ENCODE assay signal across 9 cellular contexts in the genomic region with DNA sequence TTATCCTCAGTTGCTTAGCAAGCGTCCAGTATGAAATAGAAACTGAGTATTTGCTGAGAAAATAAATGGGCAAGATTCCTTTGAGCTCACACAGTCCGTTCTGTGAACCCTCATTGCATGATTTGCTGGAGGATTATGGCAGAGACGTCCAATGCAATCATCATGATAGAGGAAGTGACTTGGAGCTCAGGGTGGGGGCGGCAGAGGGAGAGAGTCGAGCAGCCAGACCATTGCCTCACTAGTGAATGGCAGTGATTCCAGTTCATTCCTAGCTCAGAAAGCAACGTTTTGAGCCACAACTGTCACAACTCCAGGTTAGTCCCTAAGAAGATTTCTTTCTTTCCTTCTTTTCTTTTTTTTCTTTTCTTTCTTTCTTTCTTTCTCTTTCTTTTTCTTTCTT. TPM values are rescaled to one million over a fixed set of nuclear protein-coding genes. Genes with fewer than 3 reads are reported as not detected.
DNase-seq lines count a peak whose midpoint lies in the region; ATAC-seq, FAIRE-seq and TF ChIP-seq lines count a peak whose summit lies in the region.
"Had no signal": no experiment of that assay in that cellular context is flagged by ENCODE, and none has a peak within 500 bp of the region (broad histone marks: within the 10 kb centered on the region; RNA-seq: fewer than 3 reads in every experiment).

No MANE protein-coding gene starts in this region.

- no peaks in the 10 kb centered on the region for H3K4me1 ChIP-seq in A549
- H3K4me1 ChIP-seq in small intestine (ENCODE audit: control insufficient read depth in 2 of 2, insufficient read depth in 1 of 2, low read depth in 1 of 2, low read length in 1 of 2): peaks cover 0 to 1% of the 10 kb centered on the region in 2 donors
- no peaks in the 10 kb centered on the region for H3K4me1 ChIP-seq in SJCRH30

- no peaks in the 10 kb centered on the region for H3K36me3 Mint-ChIP-seq in activated CD4-positive, alpha-beta memory T cell treated with anti-CD3 and anti-CD28 coated beads for 36 hours
- no peaks in the 10 kb centered on the region for H3K36me3 Mint-ChIP-seq in progenitor cell of endocrine pancreas (ENCODE audit: insufficient read depth)

- no peaks in the 10 kb centered on the region for H3K9me3 ChIP-seq in A549
- no peaks in the 10 kb centered on the region for H3K9me3 ChIP-seq in small intestine (ENCODE audit: control insufficient read depth, low read depth)
- peaks cover 5% of the 10 kb centered on the region; the same call in 1 of the 2 replicates for H3K9me3 ChIP-seq in SJCRH30 (replicated peaks)

- intact Hi-C loops in activated CD4-positive, alpha-beta memory T cell treated with anti-CD3 and anti-CD28 coated beads for 36 hours (cut with micrococcal nuclease): no loop called here
- intact Hi-C loops in Right ventricle myocardium superior (cut with DNase I): no loop called here

- TF ChIP-seq POLR2A in A549 (IDR thresholded peaks at IDR 0.05; ENCODE audit: low read length): no peak

- peaks cover 51% of the 10 kb centered on the region for H3K4me1 Mint-ChIP-seq in activated CD4-positive, alpha-beta memory T cell treated with anti-CD3 and anti-CD28 coated beads for 36 hours (ENCODE audit: low read depth)
- H3K4me1 Mint-ChIP-seq in progenitor cell of endocrine pancreas (ENCODE audit: low read depth): peaks cover 3% of the 10 kb centered on the region
- H3K4me1 Mint-ChIP-seq: nephron had no signal

- peak; percentile 55 to 59; a peak in 5 of 6 replicates for ATAC-seq in A549
- peak; percentile 70 for ATAC-seq in Right ventricle myocardium superior (ENCODE audit: poor library complexity)
- no peak for ATAC-seq in HG03571 (IDR thresholded peaks at IDR 0.05; ENCODE audit: unreplicated experiment)

- TF ChIP-seq RAD21 in A549 (conservative IDR thresholded peaks at IDR 0.05 in 1 of 2, IDR thresholded peaks at IDR 0.05 in 1 of 2): no peak

- POLR2A ChIA-PET in A549 (lab: Yijun Ruan, JAX): no interaction called here
- POLR2A ChIA-PET in activated CD4-positive, alpha-beta memory T cell treated with anti-CD3 and anti-CD28 coated beads for 36 hours (lab: Charles Lee): interaction anchor here (0.7 kb wide), 1 partner anchor 55 kb away, joined by 4 read pairs; no protein-coding TSS in a partner anchor

- H3K4me3 Mint-ChIP-seq in activated CD4-positive, alpha-beta memory T cell treated with anti-CD3 and anti-CD28 coated beads for 36 hours: peak overlapping the region; percentile 10
- H3K4me3 Mint-ChIP-seq in progenitor cell of endocrine pancreas (ENCODE audit: low read depth): no peak overlapping the region
- H3K4me3 Mint-ChIP-seq: nephron had no signal

- no peaks in the 10 kb centered on the region for H3K36me3 ChIP-seq in small intestine (ENCODE audit: control insufficient read depth in 2 of 2, insufficient read depth in 2 of 2, low read length in 2 of 2)
- H3K36me3 ChIP-seq in SJCRH30: no peaks in the 10 kb centered on the region

- CTCF ChIA-PET in A549 (lab: Yijun Ruan, JAX): no interaction called here
- CTCF ChIA-PET in activated CD4-positive, alpha-beta memory T cell treated with anti-CD3 and anti-CD28 coated beads for 36 hours (lab: Charles Lee): interaction anchor here (0.7 to 1.5 kb wide), 5 partner anchors 20 to 201 kb away, joined by 4 to 6 read pairs (median 4); no protein-coding TSS in a partner anchor

- no peaks in the 10 kb centered on the region for H3K27me3 ChIP-seq in small intestine (ENCODE audit: control insufficient read depth in 2 of 2, insufficient read depth in 2 of 2, low read length in 2 of 2)
- peaks cover 4% of the 10 kb centered on the region; the same call in 1 of the 2 replicates for H3K27me3 ChIP-seq in SJCRH30

- TF ChIP-seq CTCF in A549 (IDR thresholded peaks at IDR 0.05) (no peak), progenitor cell of endocrine pancreas (IDR thresholded peaks at IDR 0.05; ENCODE audit: unreplicated experiment) (no peak)

- no peak overlapping the region for H3K4me3 ChIP-seq in A549
- H3K4me3 ChIP-seq in small intestine (ENCODE audit: low read depth in 1 of 2, low read length in 2 of 2): no peak overlapping the region
- H3K4me3 ChIP-seq in SJCRH30: no peak overlapping the region

- H3K27ac ChIP-seq in A549 (no peak overlapping the region), small intestine (ENCODE audit: low read depth in 1 of 2, low read length in 1 of 2) (no peak overlapping the region), SJCRH30 (no peak overlapping the region)

- DNase-seq in A549 (ENCODE audit: low read depth in 1 of 2, low spot score in 1 of 2): peak in 1 of 2 experiments; percentile 11
- DNase-seq in HT1080 (ENCODE audit: low read depth): peak; percentile 36
- peak; percentile 58 for DNase-seq in activated CD4-positive, alpha-beta memory T cell treated with anti-CD3 and anti-CD28 coated beads for 36 hours
- DNase-seq in Right ventricle myocardium superior: peak; percentile 69
- peak; percentile 21 for DNase-seq in small intestine
- no peak for DNase-seq in SJCRH30
- DNase-seq in progenitor cell of endocrine pancreas (ENCODE audit: low spot score, unreplicated experiment): no peak

- peak overlapping the region; percentile 42; the same call in 2 of the 3 replicates for H3K4me2 ChIP-seq in A549

- no peaks in the 10 kb centered on the region for H3K27me3 Mint-ChIP-seq in activated CD4-positive, alpha-beta memory T cell treated with anti-CD3 and anti-CD28 coated beads for 36 hours
- no peaks in the 10 kb centered on the region for H3K27me3 Mint-ChIP-seq in progenitor cell of endocrine pancreas

- H3K27ac Mint-ChIP-seq in activated CD4-positive, alpha-beta memory T cell treated with anti-CD3 and anti-CD28 coated beads for 36 hours: peak overlapping the region; percentile 36
- H3K27ac Mint-ChIP-seq in progenitor cell of endocrine pancreas: no peak overlapping the region
- H3K27ac Mint-ChIP-seq: nephron had no signal

- no peaks in the 10 kb centered on the region for H3K9me3 Mint-ChIP-seq in activated CD4-positive, alpha-beta memory T cell treated with anti-CD3 and anti-CD28 coated beads for 36 hours
- H3K9me3 Mint-ChIP-seq in progenitor cell of endocrine pancreas (ENCODE audit: low read depth): no peaks in the 10 kb centered on the region

- 13% methylated on average over 6 of the region's 6 CpGs for WGBS in A549 (ENCODE audit: missing lambda C conversion rate)
- 8 to 15% (median 13%) methylated on average over 6 of the region's 6 CpGs for WGBS in small intestine, 3 donors

- FAIRE-seq in A549 (lab: Jason Lieb, UNC) (no peak), small intestine (lab: Jason Lieb, UNC) (no peak)

- TF ChIP-seq EP300 in A549 (IDR thresholded peaks at IDR 0.05): no peak

TF ChIP-seq in A549, 52 proteins besides CTCF, POLR2A, EP300 and RAD21 (continues in another document):
- no peak for TF ChIP-seq MAZ (IDR thresholded peaks at IDR 0.05; ENCODE audit: borderline replicate concordance, low read depth, low read length)
- no peak for TF ChIP-seq CHD2 (IDR thresholded peaks at IDR 0.05; ENCODE audit: low read length, partially characterized antibody)
- no peak for TF ChIP-seq MYC (IDR thresholded peaks at IDR 0.05; ENCODE audit: borderline replicate concordance, low read length)
- TF ChIP-seq FOSL2 (IDR thresholded peaks at IDR 0.05): no peak
- TF ChIP-seq FOSL2 (CRISPR knock-in tag; IDR thresholded peaks at IDR 0.05): no peak
- TF ChIP-seq, protein P1, sequence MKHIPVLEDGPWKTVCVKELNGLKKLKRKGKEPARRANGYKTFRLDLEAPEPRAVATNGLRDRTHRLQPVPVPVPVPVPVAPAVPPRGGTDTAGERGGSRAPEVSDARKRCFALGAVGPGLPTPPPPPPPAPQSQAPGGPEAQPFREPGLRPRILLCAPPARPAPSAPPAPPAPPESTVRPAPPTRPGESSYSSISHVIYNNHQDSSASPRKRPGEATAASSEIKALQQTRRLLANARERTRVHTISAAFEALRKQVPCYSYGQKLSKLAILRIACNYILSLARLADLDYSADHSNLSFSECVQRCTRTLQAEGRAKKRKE (CRISPR knock-in tag; IDR thresholded peaks at IDR 0.05; ENCODE audit: low read depth): no peak
- no peak for TF ChIP-seq KDM5A (IDR thresholded peaks at IDR 0.05)
- TF ChIP-seq EHMT2 (IDR thresholded peaks at IDR 0.05; ENCODE audit: low read depth): no peak
- no peak for TF ChIP-seq POLR2AphosphoS2 (conservative IDR thresholded peaks at IDR 0.05; ENCODE audit: low read length)
- TF ChIP-seq SREBF2 (IDR thresholded peaks at IDR 0.05): no peak
- no peak for TF ChIP-seq FOSB (CRISPR knock-in tag; IDR thresholded peaks at IDR 0.05)

RNA-seq across cellular contexts. Expression of a gene that starts 27.5 kb away (rescaled TPM):
- polyA plus RNA-seq in A549 (2011; rRNA removed): 0.08 and 0.16 TPM in 2 replicates
- polyA plus RNA-seq in A549 (2012; cell fraction: cytosol; rRNA removed): 0.15 and 0.21 TPM in 2 replicates
- 0.40 and 0.60 TPM in 2 replicates for polyA plus RNA-seq in A549 (2012; cell fraction: nucleus; rRNA removed)
- 0.12 to 0.32 TPM (median 0.12 TPM) in 3 replicates for polyA plus RNA-seq in A549 (2017; fragmentation: RNase III; extraction: RNeasy Plus Mini Kit Qiagen cat#74134 plus additional on column Dnase treatment)
- 0.17 TPM in 1 of 2 replicates, not detected in the other for polyA minus RNA-seq in A549 (2011; rRNA and poly(A)+ RNA removed)
- total RNA-seq in HT1080 (2014; rRNA removed; shearing (Covaris generic)): 0.07 and 0.43 TPM in 2 replicates
- polyA plus RNA-seq in HT1080 (2015; cell fraction: cytosol; rRNA removed): 0.02 and 0.12 TPM in 2 replicates
- 2.4 and 3.2 TPM in 2 replicates for polyA plus RNA-seq in HT1080 (2015; cell fraction: nucleus; rRNA removed)
- total RNA-seq in activated CD4-positive, alpha-beta memory T cell treated with anti-CD3 and anti-CD28 coated beads for 36 hours: 10 to 100 TPM; 11.7 to 13.1 TPM
- total RNA-seq in Right ventricle myocardium superior: 0.24 TPM
- 1 to 10 TPM in 2 of 3 donors, not detected in 1; 2.4 to 4.8 TPM for polyA plus RNA-seq in small intestine
- total RNA-seq in SJCRH30 (2014; rRNA removed; shearing (Covaris generic)): 4.8 and 5.2 TPM in 2 replicates
- total RNA-seq in progenitor cell of endocrine pancreas: 48.1 and 53.8 TPM in 2 replicates

RNA-seq across cellular contexts. Expression of a gene that starts 28.9 kb away (rescaled TPM):
- polyA plus RNA-seq in A549 (2011; rRNA removed) (7.7 and 8.3 TPM in 2 replicates), A549 (2017; fragmentation: RNase III; extraction: RNeasy Plus Mini Kit Qiagen cat#74134 plus additional on column Dnase treatment) (6.4 to 7.2 TPM (median 7.1 TPM) in 3 replicates), small intestine (10 to 100 TPM; 13.0 to 27.8 (median 27.3) TPM)
- polyA plus RNA-seq in A549 (2012; cell fraction: cytosol; rRNA removed): 3.7 and 5.0 TPM in 2 replicates
- polyA plus RNA-seq in A549 (2012; cell fraction: nucleus; rRNA removed): 4.8 and 7.2 TPM in 2 replicates
- 7.4 and 11.1 TPM in 2 replicates for polyA minus RNA-seq in A549 (2011; rRNA and poly(A)+ RNA removed)
- 19.1 and 23.2 TPM in 2 replicates for total RNA-seq in HT1080 (2014; rRNA removed; shearing (Covaris generic))
- polyA plus RNA-seq in HT1080 (2015; cell fraction: cytosol; rRNA removed): 25.8 and 26.8 TPM in 2 replicates
- 19.9 and 23.4 TPM in 2 replicates for polyA plus RNA-seq in HT1080 (2015; cell fraction: nucleus; rRNA removed)
- 100 to 1,000 TPM; 250 to 254 TPM for total RNA-seq in activated CD4-positive, alpha-beta memory T cell treated with anti-CD3 and anti-CD28 coated beads for 36 hours
- total RNA-seq in Right ventricle myocardium superior (13.4 TPM), progenitor cell of endocrine pancreas (27.1 and 30.3 TPM in 2 replicates)
- total RNA-seq in SJCRH30 (2014; rRNA removed; shearing (Covaris generic)): 15.0 and 16.0 TPM in 2 replicates

Comparison
In these comparisons a context has a peak if more than half of its experiments do, and no peak if none do; other contexts are left out.
1. DNase-seq: peak in HT1080 (single experiment), activated CD4-positive, alpha-beta memory T cell treated with anti-CD3 and anti-CD28 coated beads for 36 hours (single experiment), Right ventricle myocardium superior (single experiment) and small intestine (single experiment); none in SJCRH30 (0 of 2) and progenitor cell of endocrine pancreas (single experiment).